In genomic region chr9:125295642-125296041, GRCh38 we compare ENCODE assay signal across 19 cellular contexts. TPM values are rescaled to one million over a fixed set of nuclear protein-coding genes. Genes with fewer than 3 reads are reported as not detected.
DNase-seq lines count a peak whose midpoint lies in the region; ATAC-seq and TF ChIP-seq lines count a peak whose summit lies in the region.
"Had no signal": no experiment of that assay in that cellular context is flagged by ENCODE, and none has a peak within 500 bp of the region (broad histone marks: within the 10 kb centered on the region; RNA-seq: fewer than 3 reads in every experiment).

No MANE protein-coding gene starts in this region.

- peaks cover 5% of the 10 kb centered on the region for H3K4me1 Mint-ChIP-seq in central memory CD8-positive, alpha-beta T cell
- H3K4me1 Mint-ChIP-seq: B cell, GM23338 had no signal

- H3K9me3 ChIP-seq in testis: no peaks in the 10 kb centered on the region
- H3K9me3 ChIP-seq: BLaER1 treated with 17β-estradiol and CSF1 and Interleukin-3, amounts not matched to agents 10 nM and 100 nM had no signal

- peaks cover 10% of the 10 kb centered on the region for H3K36me3 Mint-ChIP-seq in central memory CD8-positive, alpha-beta T cell (ENCODE audit: insufficient read depth)

- intact Hi-C loops in testis (cut with DNase I; ENCODE audit: low total_unique reads): no loop called here

- H3K27ac ChIP-seq in testis: no peak overlapping the region
- H3K27ac ChIP-seq: 22Rv1; BLaER1 treated with 17β-estradiol and CSF1 and Interleukin-3, amounts not matched to agents 10 nM and 100 nM had no signal

- H3K4me3 Mint-ChIP-seq in central memory CD8-positive, alpha-beta T cell: no peak overlapping the region
- H3K4me3 Mint-ChIP-seq: B cell; CD8-positive, alpha-beta T cell; GM23338 had no signal

- peak overlapping the region; percentile 13 for H3K27ac Mint-ChIP-seq in central memory CD8-positive, alpha-beta T cell (ENCODE audit: low read depth)
- H3K27ac Mint-ChIP-seq: B cell; CD8-positive, alpha-beta T cell; GM23338 had no signal

- H3K9me3 Mint-ChIP-seq in central memory CD8-positive, alpha-beta T cell: no peaks in the 10 kb centered on the region
- H3K9me3 Mint-ChIP-seq: CD8-positive, alpha-beta T cell; GM23338 had no signal

- H3K27me3 Mint-ChIP-seq in central memory CD8-positive, alpha-beta T cell: no peaks in the 10 kb centered on the region
- H3K27me3 Mint-ChIP-seq: B cell had no signal

- peak; percentile 7 for DNase-seq in NCI-H748 (lab: John Stamatoyannopoulos, UW; ENCODE audit: unreplicated experiment)
- no peak for DNase-seq in NCI-H748 treated with DMSO at 0.1 percent for 48 hours (lab: John Stamatoyannopoulos, UW)
- peak; percentile 31 for DNase-seq in NCI-H69 (lab: John Stamatoyannopoulos, UW)
- no peak for DNase-seq in central memory CD8-positive, alpha-beta T cell (ENCODE audit: low spot score in 2 of 2)
- DNase-seq in testis: peak; percentile 20
- DNase-seq in stimulated activated CD8-positive, alpha-beta memory T cell treated with anti-CD3 and anti-CD28 coated beads, Interleukin-4, amount 100 ng/mL, for 48 hours: no peak
- DNase-seq: CD8-positive, alpha-beta T cell; COR-L47; DMS 273 treated with DMSO at 0.1 percent for 48 hours; DMS53; DND-41; EL; HCEC 1CT had no signal

- H3K27me3 ChIP-seq in testis: no peaks in the 10 kb centered on the region
- H3K27me3 ChIP-seq: BLaER1 treated with 17β-estradiol and CSF1 and Interleukin-3, amounts not matched to agents 10 nM and 100 nM had no signal

- no peaks in the 10 kb centered on the region for H3K36me3 ChIP-seq in testis (ENCODE audit: low read depth, missing control alignments)

- no peak for ATAC-seq in central memory CD8-positive, alpha-beta T cell (replicated peaks; ENCODE audit: extremely low read depth, poor library complexity, severe bottlenecking)
- ATAC-seq in HG02759 (IDR thresholded peaks at IDR 0.05; ENCODE audit: unreplicated experiment): no peak
- no peak for ATAC-seq in GM18498 (IDR thresholded peaks at IDR 0.05; ENCODE audit: unreplicated experiment)
- ATAC-seq: CD8-positive, alpha-beta T cell; GM23338 had no signal

- no peak for TF ChIP-seq CTCF in testis (IDR thresholded peaks at IDR 0.05)

- H3K4me1 ChIP-seq in testis: no peaks in the 10 kb centered on the region

- no peak overlapping the region for H3K4me3 ChIP-seq in testis
- H3K4me3 ChIP-seq: BLaER1 treated with 17β-estradiol and CSF1 and Interleukin-3, amounts not matched to agents 10 nM and 100 nM; GM23338 had no signal

- WGBS in testis, 2 donors: 87 to 92% methylated on average over 4 of the region's 4 CpGs

- TF ChIP-seq POLR2A in testis (IDR thresholded peaks at IDR 0.05): no peak

RNA-seq across cellular contexts. Expression of gene GAPVD1, which starts 34.0 kb away (rescaled TPM):
- total RNA-seq in testis: 10 to 100 TPM; 76.9 to 82.3 TPM
- polyA plus RNA-seq in testis (ENCODE audit: insufficient read depth, low read depth, low replicate concordance): 80.0 TPM

RNA-seq across cellular contexts. Expression of gene HSPA5, which starts 54.5 kb away (rescaled TPM):
- 100 to 1,000 TPM; 183 to 190 TPM for total RNA-seq in testis
- polyA plus RNA-seq in testis (ENCODE audit: insufficient read depth, low read depth, low replicate concordance): 331 TPM

Comparison
In these comparisons a context has a peak if more than half of its experiments do, and no peak if none do; other contexts are left out.
1. DNase-seq: peak in NCI-H748 (single experiment), NCI-H69 (single experiment) and testis (single experiment); none in NCI-H748 treated with DMSO at 0.1 percent for 48 hours (single experiment), central memory CD8-positive, alpha-beta T cell (0 of 2) and stimulated activated CD8-positive, alpha-beta memory T cell treated with anti-CD3 and anti-CD28 coated beads, Interleukin-4, amount 100 ng/mL, for 48 hours (single experiment).